In the genomic region with DNA sequence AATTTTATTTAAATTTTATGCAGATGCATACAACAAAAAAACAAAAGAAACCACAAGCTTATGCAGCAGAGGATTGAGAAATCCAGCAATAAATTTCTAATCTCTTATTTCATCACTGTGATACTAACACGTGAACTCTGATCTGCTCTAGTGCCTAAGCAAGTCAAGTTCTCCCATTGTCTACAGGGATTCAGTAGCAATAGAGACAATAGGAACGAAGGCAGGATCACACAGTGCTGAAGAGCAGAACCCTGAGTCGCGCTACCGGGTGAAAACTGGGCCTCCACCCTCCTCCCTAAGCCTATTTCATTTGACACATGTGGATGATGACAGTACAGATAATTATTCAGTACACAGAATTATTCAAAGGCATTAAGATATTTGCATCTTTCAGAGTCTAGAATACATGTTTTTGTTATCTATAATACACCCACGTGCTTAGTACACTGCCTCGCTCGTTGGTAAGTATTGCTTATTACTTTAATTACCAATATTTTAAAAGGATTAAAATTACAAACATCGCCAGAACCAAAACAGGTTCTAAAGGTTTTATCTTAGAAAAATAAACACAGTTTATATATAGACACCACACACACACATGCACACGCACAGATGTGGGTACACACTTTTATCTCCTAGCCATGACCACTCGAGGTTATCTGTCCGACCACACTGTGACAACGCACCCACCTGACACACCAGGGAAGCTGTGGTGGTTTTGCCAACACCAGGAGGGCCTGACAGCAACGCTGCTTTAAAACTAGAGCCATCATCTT, we compare ENCODE assay signal across 1 cellular context.
A peak's percentile ranks its signal among the peaks of the same experiment; 100 is the strongest.
TF ChIP-seq lines count a peak whose summit lies in the region.

No MANE protein-coding gene starts in this region.

TF ChIP-seq in K562, 482 proteins besides CTCF, POLR2A, EP300 and RAD21 (continued from another document and continues in another):
- TF ChIP-seq, protein P1, sequence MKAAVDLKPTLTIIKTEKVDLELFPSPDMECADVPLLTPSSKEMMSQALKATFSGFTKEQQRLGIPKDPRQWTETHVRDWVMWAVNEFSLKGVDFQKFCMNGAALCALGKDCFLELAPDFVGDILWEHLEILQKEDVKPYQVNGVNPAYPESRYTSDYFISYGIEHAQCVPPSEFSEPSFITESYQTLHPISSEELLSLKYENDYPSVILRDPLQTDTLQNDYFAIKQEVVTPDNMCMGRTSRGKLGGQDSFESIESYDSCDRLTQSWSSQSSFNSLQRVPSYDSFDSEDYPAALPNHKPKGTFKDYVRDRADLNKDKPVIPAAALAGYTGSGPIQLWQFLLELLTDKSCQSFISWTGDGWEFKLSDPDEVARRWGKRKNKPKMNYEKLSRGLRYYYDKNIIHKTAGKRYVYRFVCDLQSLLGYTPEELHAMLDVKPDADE (conservative IDR thresholded peaks at IDR 0.05; ENCODE audit: control insufficient read depth, low read depth, low read length) = 0 out of 2 replicates have a peak, but pooled peaks have one; percentile 34
- TF ChIP-seq, protein P2, sequence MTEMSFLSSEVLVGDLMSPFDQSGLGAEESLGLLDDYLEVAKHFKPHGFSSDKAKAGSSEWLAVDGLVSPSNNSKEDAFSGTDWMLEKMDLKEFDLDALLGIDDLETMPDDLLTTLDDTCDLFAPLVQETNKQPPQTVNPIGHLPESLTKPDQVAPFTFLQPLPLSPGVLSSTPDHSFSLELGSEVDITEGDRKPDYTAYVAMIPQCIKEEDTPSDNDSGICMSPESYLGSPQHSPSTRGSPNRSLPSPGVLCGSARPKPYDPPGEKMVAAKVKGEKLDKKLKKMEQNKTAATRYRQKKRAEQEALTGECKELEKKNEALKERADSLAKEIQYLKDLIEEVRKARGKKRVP (CRISPR knock-in tag; IDR thresholded peaks at IDR 0.05) = no peak
- TF ChIP-seq WHSC1 (IDR thresholded peaks at IDR 0.05; ENCODE audit: low read length) (no peak), KDM5B (IDR thresholded peaks at IDR 0.05; ENCODE audit: insufficient replicate concordance, low read depth, low read length) (no peak), NR1H2 (CRISPR knock-in tag; IDR thresholded peaks at IDR 0.05) (no peak), ZSCAN29 (IDR thresholded peaks at IDR 0.05) (no peak), HNRNPL (IDR thresholded peaks at IDR 0.05; ENCODE audit: low read depth, low read length) (no peak), NR2C1 (IDR thresholded peaks at IDR 0.05) (no peak), NR2C1 (tag; IDR thresholded peaks at IDR 0.05) (no peak), MEF2D (tag; conservative IDR thresholded peaks at IDR 0.05; ENCODE audit: low read depth) (peak; percentile 42; the same call in 1 of the 2 replicates), ZNF57 (CRISPR knock-in tag; IDR thresholded peaks at IDR 0.05) (no peak), FOXP4 (CRISPR knock-in tag; IDR thresholded peaks at IDR 0.05; ENCODE audit: borderline replicate concordance) (no peak), KLF1 (tag; IDR thresholded peaks at IDR 0.05) (no peak), ELF1 (tag; IDR thresholded peaks at IDR 0.05) (no peak), TFE3 (CRISPR knock-in tag; IDR thresholded peaks at IDR 0.05) (no peak), CTCFL (IDR thresholded peaks at IDR 0.05; ENCODE audit: borderline replicate concordance, insufficient read depth, low read depth, low read length, poor library complexity, severe bottlenecking) (no peak), MIER1 (IDR thresholded peaks at IDR 0.05; ENCODE audit: low read depth) (no peak), RBFOX2 (IDR thresholded peaks at IDR 0.05; ENCODE audit: low read depth, low read length) (peak; percentile 40), SRSF1 (IDR thresholded peaks at IDR 0.05; ENCODE audit: low read depth, low read length) (no peak), AFF1 (IDR thresholded peaks at IDR 0.05; ENCODE audit: low read depth in 1 of 2, partially characterized antibody in 2 of 2) (no peak), TOE1 (IDR thresholded peaks at IDR 0.05; ENCODE audit: borderline replicate concordance) (no peak), TOE1 (CRISPR knock-in tag; IDR thresholded peaks at IDR 0.05; ENCODE audit: borderline replicate concordance, low read depth) (no peak), MEF2A (IDR thresholded peaks at IDR 0.05; ENCODE audit: control insufficient read depth, low read depth, low read length) (0 out of 2 replicates have a peak, but pooled peaks have one; percentile 43), KAT7 (CRISPR knock-in tag; IDR thresholded peaks at IDR 0.05; ENCODE audit: borderline replicate concordance) (no peak), PURB (CRISPR knock-in tag; IDR thresholded peaks at IDR 0.05; ENCODE audit: low read depth) (no peak)
- TF ChIP-seq, protein P3, sequence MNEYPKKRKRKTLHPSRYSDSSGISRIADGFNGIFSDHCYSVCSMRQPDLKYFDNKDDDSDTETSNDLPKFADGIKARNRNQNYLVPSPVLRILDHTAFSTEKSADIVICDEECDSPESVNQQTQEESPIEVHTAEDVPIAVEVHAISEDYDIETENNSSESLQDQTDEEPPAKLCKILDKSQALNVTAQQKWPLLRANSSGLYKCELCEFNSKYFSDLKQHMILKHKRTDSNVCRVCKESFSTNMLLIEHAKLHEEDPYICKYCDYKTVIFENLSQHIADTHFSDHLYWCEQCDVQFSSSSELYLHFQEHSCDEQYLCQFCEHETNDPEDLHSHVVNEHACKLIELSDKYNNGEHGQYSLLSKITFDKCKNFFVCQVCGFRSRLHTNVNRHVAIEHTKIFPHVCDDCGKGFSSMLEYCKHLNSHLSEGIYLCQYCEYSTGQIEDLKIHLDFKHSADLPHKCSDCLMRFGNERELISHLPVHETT (CRISPR knock-in tag; conservative IDR thresholded peaks at IDR 0.05 in 1 of 2, IDR thresholded peaks at IDR 0.05 in 1 of 2) = no peak
- TF ChIP-seq, protein P4, sequence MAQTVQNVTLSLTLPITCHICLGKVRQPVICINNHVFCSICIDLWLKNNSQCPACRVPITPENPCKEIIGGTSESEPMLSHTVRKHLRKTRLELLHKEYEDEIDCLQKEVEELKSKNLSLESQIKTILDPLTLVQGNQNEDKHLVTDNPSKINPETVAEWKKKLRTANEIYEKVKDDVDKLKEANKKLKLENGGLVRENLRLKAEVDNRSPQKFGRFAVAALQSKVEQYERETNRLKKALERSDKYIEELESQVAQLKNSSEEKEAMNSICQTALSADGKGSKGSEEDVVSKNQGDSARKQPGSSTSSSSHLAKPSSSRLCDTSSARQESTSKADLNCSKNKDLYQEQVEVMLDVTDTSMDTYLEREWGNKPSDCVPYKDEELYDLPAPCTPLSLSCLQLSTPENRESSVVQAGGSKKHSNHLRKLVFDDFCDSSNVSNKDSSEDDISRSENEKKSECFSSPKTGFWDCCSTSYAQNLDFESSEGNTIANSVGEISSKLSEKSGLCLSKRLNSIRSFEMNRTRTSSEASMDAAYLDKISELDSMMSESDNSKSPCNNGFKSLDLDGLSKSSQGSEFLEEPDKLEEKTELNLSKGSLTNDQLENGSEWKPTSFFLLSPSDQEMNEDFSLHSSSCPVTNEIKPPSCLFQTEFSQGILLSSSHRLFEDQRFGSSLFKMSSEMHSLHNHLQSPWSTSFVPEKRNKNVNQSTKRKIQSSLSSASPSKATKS (CRISPR knock-in tag; IDR thresholded peaks at IDR 0.05) = no peak
- TF ChIP-seq, protein P5, sequence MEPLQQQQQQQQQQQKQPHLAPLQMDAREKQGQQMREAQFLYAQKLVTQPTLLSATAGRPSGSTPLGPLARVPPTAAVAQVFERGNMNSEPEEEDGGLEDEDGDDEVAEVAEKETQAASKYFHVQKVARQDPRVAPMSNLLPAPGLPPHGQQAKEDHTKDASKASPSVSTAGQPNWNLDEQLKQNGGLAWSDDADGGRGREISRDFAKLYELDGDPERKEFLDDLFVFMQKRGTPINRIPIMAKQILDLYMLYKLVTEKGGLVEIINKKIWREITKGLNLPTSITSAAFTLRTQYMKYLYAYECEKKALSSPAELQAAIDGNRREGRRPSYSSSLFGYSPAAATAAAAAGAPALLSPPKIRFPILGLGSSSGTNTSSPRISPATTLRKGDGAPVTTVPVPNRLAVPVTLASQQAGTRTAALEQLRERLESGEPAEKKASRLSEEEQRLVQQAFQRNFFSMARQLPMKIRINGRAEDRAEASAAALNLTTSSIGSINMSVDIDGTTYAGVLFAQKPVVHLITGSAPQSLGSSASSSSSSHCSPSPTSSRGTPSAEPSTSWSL (CRISPR knock-in tag; IDR thresholded peaks at IDR 0.05; ENCODE audit: borderline replicate concordance) = no peak
- TF ChIP-seq, protein P6, sequence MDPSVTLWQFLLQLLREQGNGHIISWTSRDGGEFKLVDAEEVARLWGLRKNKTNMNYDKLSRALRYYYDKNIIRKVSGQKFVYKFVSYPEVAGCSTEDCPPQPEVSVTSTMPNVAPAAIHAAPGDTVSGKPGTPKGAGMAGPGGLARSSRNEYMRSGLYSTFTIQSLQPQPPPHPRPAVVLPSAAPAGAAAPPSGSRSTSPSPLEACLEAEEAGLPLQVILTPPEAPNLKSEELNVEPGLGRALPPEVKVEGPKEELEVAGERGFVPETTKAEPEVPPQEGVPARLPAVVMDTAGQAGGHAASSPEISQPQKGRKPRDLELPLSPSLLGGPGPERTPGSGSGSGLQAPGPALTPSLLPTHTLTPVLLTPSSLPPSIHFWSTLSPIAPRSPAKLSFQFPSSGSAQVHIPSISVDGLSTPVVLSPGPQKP (CRISPR knock-in tag; IDR thresholded peaks at IDR 0.05) = no peak
- TF ChIP-seq, protein P7, sequence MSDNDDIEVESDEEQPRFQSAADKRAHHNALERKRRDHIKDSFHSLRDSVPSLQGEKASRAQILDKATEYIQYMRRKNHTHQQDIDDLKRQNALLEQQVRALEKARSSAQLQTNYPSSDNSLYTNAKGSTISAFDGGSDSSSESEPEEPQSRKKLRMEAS (CRISPR knock-in tag; IDR thresholded peaks at IDR 0.05) = 0 out of 2 replicates have a peak, but pooled peaks have one; percentile 13
- TF ChIP-seq, protein P8, sequence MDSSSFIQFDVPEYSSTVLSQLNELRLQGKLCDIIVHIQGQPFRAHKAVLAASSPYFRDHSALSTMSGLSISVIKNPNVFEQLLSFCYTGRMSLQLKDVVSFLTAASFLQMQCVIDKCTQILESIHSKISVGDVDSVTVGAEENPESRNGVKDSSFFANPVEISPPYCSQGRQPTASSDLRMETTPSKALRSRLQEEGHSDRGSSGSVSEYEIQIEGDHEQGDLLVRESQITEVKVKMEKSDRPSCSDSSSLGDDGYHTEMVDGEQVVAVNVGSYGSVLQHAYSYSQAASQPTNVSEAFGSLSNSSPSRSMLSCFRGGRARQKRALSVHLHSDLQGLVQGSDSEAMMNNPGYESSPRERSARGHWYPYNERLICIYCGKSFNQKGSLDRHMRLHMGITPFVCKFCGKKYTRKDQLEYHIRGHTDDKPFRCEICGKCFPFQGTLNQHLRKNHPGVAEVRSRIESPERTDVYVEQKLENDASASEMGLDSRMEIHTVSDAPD (CRISPR knock-in tag; IDR thresholded peaks at IDR 0.05) = peak; percentile 70; the same call in 1 of the 2 replicates
